15 cellular contexts compared by ENCODE assay signal in the genomic region with DNA sequence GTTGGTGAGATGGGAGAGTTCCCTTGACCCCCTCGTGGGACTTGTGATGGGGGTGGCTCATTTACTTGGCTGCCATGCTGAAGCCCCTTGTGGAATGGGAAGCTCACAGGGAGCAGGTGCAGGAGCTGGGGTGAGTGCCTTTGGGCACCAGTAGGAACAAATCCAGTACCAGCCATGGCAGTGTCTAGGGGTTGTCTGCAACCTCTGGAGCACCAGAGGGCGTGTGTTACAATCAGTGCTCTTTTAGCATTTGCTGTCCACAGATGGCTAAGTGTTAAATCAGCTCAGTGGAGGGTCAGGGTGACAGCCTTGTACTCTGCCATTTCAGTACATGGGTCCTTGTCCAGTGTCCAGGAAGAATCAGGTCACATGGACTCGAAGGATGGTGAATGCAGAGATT.
DNase-seq lines count a peak whose midpoint lies in the region; TF ChIP-seq lines count a peak whose summit lies in the region.
"Had no signal": no experiment of that assay in that cellular context is flagged by ENCODE, and none has a peak within 500 bp of the region (broad histone marks: within the 10 kb centered on the region; RNA-seq: fewer than 3 reads in every experiment).

No MANE protein-coding gene starts in this region.

- no peak overlapping the region for H3K23ac ChIP-seq in H9 (ENCODE audit: insufficient read length, low read depth, low read length)

- H3K36me3 Mint-ChIP-seq in H9 (ENCODE audit: insufficient read depth in 1 of 3, low read depth in 3 of 3): peaks cover 2 to 6% (median 3%) of the 10 kb centered on the region in 3 experiments; a peak in 3 of 7 replicates
- peaks cover 8% of the 10 kb centered on the region for H3K36me3 Mint-ChIP-seq in glutamatergic neuron (ENCODE audit: unreplicated experiment)
- H3K36me3 Mint-ChIP-seq: CD4-positive, alpha-beta memory T cell had no signal

- H3K9me3 ChIP-seq in H9 (ENCODE audit: control insufficient read depth, low read depth, low read length): no peaks in the 10 kb centered on the region
- H3K9me3 ChIP-seq: BE2C had no signal

- no CpG with 5 or more reads among the region's 3 CpGs for WGBS in H9 (ENCODE audit: extremely low coverage, insufficient read length, low lambda C conversion rate)

- H3K4me3 Mint-ChIP-seq in H9 (no peak overlapping the region), glutamatergic neuron (ENCODE audit: unreplicated experiment) (peak overlapping the region; percentile 4)
- H3K4me3 Mint-ChIP-seq: CD4-positive, alpha-beta memory T cell had no signal

- H3K79me2 ChIP-seq in H9 (ENCODE audit: insufficient read depth, low read length): no peaks in the 10 kb centered on the region

- H2BK20ac ChIP-seq in H9 (ENCODE audit: low read depth, low read length, poor library complexity, severe bottlenecking): no peak overlapping the region

- peaks cover 2% of the 10 kb centered on the region; the same call in 1 of the 2 replicates for H3K27me3 Mint-ChIP-seq in H9 (ENCODE audit: low read depth)
- H3K27me3 Mint-ChIP-seq in glutamatergic neuron (ENCODE audit: unreplicated experiment): no peaks in the 10 kb centered on the region

- H3T11ph ChIP-seq in H9 (ENCODE audit: low read length): no peak overlapping the region

- no peaks in the 10 kb centered on the region for H4K20me1 ChIP-seq in H9 (ENCODE audit: control insufficient read depth, insufficient read depth, insufficient read length)

- H3K23me2 ChIP-seq in H9 (ENCODE audit: insufficient read length, low read depth, low read length, poor library complexity, severe bottlenecking): no peaks in the 10 kb centered on the region

- H3K27ac Mint-ChIP-seq in H9 (no peak overlapping the region), glutamatergic neuron (ENCODE audit: unreplicated experiment) (no peak overlapping the region)
- H3K27ac Mint-ChIP-seq: CD4-positive, alpha-beta memory T cell had no signal

- H3K4me2 ChIP-seq in H9 (ENCODE audit: insufficient read depth, insufficient read length, low read length): no peak overlapping the region

- H4K5ac ChIP-seq in H9 (ENCODE audit: insufficient read length, low read depth, low read length): no peak overlapping the region

- TF ChIP-seq CTCF in H9 (conservative IDR thresholded peaks at IDR 0.05) (0 out of 3 replicates have a peak, but pooled peaks have one; percentile 13), glutamatergic neuron (IDR thresholded peaks at IDR 0.05; ENCODE audit: partially characterized antibody, unreplicated experiment) (no peak)

- no peaks in the 10 kb centered on the region for H3K27me3 ChIP-seq in H9 (ENCODE audit: insufficient read depth, low read length)

- no peak overlapping the region for H3K14ac ChIP-seq in H9 (ENCODE audit: insufficient read depth, low read length)

- no peak overlapping the region for H2BK12ac ChIP-seq in H9 (ENCODE audit: insufficient read length, low read depth, low read length)

- no peak overlapping the region for H4K8ac ChIP-seq in H9 (replicated peaks; ENCODE audit: insufficient read length, low read depth, low read length)

- peaks cover 6 to 9% of the 10 kb centered on the region in 2 experiments for H3K9me3 Mint-ChIP-seq in H9
- peaks cover 2% of the 10 kb centered on the region for H3K9me3 Mint-ChIP-seq in glutamatergic neuron (ENCODE audit: unreplicated experiment)

- H3K9ac ChIP-seq in H9 (ENCODE audit: extremely low read depth, insufficient read length, low read length): no peak overlapping the region

- H2AFZ ChIP-seq in H9 (ENCODE audit: low read length): no peak overlapping the region

- H2AK5ac ChIP-seq in H9 (ENCODE audit: insufficient read length, low read length): no peak overlapping the region

- H4K91ac ChIP-seq in H9 (ENCODE audit: insufficient read length, low read depth, low read length): no peak overlapping the region

- no peaks in the 10 kb centered on the region for H3K4me1 ChIP-seq in H9 (ENCODE audit: insufficient read depth, low read length)
- H3K4me1 ChIP-seq: BE2C had no signal

- H2BK5ac ChIP-seq in H9 (ENCODE audit: insufficient read length, low read length): no peak overlapping the region

- H3K4me1 Mint-ChIP-seq in H9 (peaks cover 0 to 3% of the 10 kb centered on the region in 2 experiments; a peak in 1 of 4 replicates), glutamatergic neuron (ENCODE audit: low read depth, unreplicated experiment) (peaks cover 6% of the 10 kb centered on the region)
- H3K4me1 Mint-ChIP-seq: CD4-positive, alpha-beta memory T cell had no signal

- H3K79me1 ChIP-seq in H9 (ENCODE audit: insufficient read depth, low read depth, low read length, poor library complexity, severe bottlenecking): no peaks in the 10 kb centered on the region

- H3K27ac ChIP-seq in H9 (ENCODE audit: insufficient read length, low read depth, low read length): no peak overlapping the region
- H3K27ac ChIP-seq: C4-2B had no signal

- DNase-seq in H9 (no peak), NAMALWA (ENCODE audit: low spot score) (peak; percentile 2), RKO (ENCODE audit: low spot score) (peak; percentile 14), glutamatergic neuron (no peak), NCI-H1417 treated with DMSO at 0.1 percent for 48 hours (lab: John Stamatoyannopoulos, UW) (no peak), anterior cingulate cortex (lab: John Stamatoyannopoulos, UW) (no peak)
- DNase-seq in activated CD8-positive, alpha-beta memory T cell treated with anti-CD3 and anti-CD28 coated beads, Interleukin-2, amount 50 U/mL, for 4 hours: no peak
- DNase-seq: BE2C; CD4-positive, alpha-beta memory T cell; DMS153; DND-41; GDM1; HCEC 1CT; IMR-90 had no signal

- H3K18ac ChIP-seq in H9 (ENCODE audit: insufficient read length, low read depth, low read length): no peak overlapping the region

- H3K56ac ChIP-seq in H9 (ENCODE audit: insufficient read length, low read depth, low read length): no peak overlapping the region

- H2BK15ac ChIP-seq in H9 (ENCODE audit: low read depth, low read length): no peak overlapping the region

- H3K4ac ChIP-seq in H9 (ENCODE audit: low read depth, low read length): no peak overlapping the region

- H2BK120ac ChIP-seq in H9 (ENCODE audit: low read depth, low read length, poor library complexity, severe bottlenecking): no peak overlapping the region

Comparison
In these comparisons a context has a peak if more than half of its experiments do, and no peak if none do; other contexts are left out.
1. DNase-seq: peak in NAMALWA (single experiment) and RKO (single experiment); none in H9 (single experiment), glutamatergic neuron (single experiment), NCI-H1417 treated with DMSO at 0.1 percent for 48 hours (single experiment), activated CD8-positive, alpha-beta memory T cell treated with anti-CD3 and anti-CD28 coated beads, Interleukin-2, amount 50 U/mL, for 4 hours (single experiment) and anterior cingulate cortex (0 of 58).